ENCODE assay signal across 8 cellular contexts in the genomic region with DNA sequence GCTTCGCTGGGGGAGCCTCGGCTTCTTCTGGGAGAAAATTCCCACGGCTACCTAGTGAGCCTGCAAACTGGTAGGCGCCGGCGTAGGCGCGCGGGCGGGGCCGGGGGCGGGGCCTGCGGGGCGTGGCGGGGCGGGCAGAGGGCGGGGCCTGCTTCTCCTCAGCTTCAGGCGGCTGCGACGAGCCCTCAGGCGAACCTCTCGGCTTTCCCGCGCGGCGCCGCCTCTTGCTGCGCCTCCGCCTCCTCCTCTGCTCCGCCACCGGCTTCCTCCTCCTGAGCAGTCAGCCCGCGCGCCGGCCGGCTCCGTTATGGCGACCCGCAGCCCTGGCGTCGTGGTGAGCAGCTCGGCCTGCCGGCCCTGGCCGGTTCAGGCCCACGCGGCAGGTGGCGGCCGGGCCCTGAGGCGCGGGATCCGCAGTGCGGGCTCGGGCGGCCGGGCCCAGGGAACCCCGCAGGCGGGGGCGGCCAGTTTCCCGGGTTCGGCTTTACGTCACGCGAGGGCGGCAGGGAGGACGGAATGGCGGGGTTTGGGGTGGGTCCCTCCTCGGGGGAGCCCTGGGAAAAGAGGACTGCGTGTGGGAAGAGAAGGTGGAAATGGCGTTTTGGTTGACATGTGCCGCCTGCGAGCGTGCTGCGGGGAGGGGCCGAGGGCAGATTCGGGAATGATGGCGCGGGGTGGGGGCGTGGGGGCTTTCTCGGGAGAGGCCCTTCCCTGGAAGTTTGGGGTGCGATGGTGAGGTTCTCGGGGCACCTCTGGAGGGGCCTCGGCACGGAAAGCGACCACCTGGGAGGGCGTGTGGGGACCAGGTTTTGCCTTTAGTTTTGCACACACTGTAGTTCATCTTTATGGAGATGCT. TPM values are rescaled to one million over a fixed set of nuclear protein-coding genes. Genes with fewer than 3 reads are reported as not detected.
DNase-seq lines count a peak whose midpoint lies in the region; ATAC-seq lines count a peak whose summit lies in the region.

A gene with protein sequence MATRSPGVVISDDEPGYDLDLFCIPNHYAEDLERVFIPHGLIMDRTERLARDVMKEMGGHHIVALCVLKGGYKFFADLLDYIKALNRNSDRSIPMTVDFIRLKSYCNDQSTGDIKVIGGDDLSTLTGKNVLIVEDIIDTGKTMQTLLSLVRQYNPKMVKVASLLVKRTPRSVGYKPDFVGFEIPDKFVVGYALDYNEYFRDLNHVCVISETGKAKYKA (plus strand): TSS at position 161 of the 856 bp plus-strand sequence. CDS start 147 bp downstream, at position 308.

- no peak within 1 kb of the TSS for H2BK5ac ChIP-seq in mesenchymal stem cell (ENCODE audit: low read depth, low read length, poor library complexity, severe bottlenecking)

- peaks cover 40% of the 10 kb centered on the region for H3K27me3 ChIP-seq in BLaER1
- no peaks in the 10 kb centered on the region for H3K27me3 ChIP-seq in mesenchymal stem cell (ENCODE audit: control insufficient read depth in 1 of 2, insufficient read depth in 1 of 2, low read length in 2 of 2)

- H3K9ac ChIP-seq in BLaER1 (peak within 1 kb of the TSS; percentile 82), mesenchymal stem cell (ENCODE audit: low read length) (peak within 1 kb of the TSS; percentile 79)

- H3K4me1 ChIP-seq in BLaER1 = peaks cover 28% of the 10 kb centered on the region
- no peaks in the 10 kb centered on the region for H3K4me1 ChIP-seq in mesenchymal stem cell (ENCODE audit: control insufficient read depth, insufficient read depth, low read depth, low read length)

- H3K36me3 ChIP-seq in BLaER1 = no peaks in the 10 kb centered on the region
- no peaks in the 10 kb centered on the region for H3K36me3 ChIP-seq in mesenchymal stem cell (ENCODE audit: control insufficient read depth in 1 of 2, insufficient read depth in 2 of 2, low read depth in 1 of 2, low read length in 2 of 2)

- no peak within 1 kb of the TSS for H2BK15ac ChIP-seq in mesenchymal stem cell (ENCODE audit: low read depth, poor library complexity, severe bottlenecking)

- under 1% methylated on average over 49 of the region's 85 CpGs for WGBS in mesenchymal stem cell

- H3K9me3 ChIP-seq in BLaER1 (no peaks in the 10 kb centered on the region), mesenchymal stem cell (ENCODE audit: control insufficient read depth, low read length) (no peaks in the 10 kb centered on the region)

- H3K4me2 ChIP-seq in BLaER1 = peak within 1 kb of the TSS; percentile 69
- H3K4me2 ChIP-seq in mesenchymal stem cell (ENCODE audit: low read length, poor library complexity, severe bottlenecking) = peak within 1 kb of the TSS; percentile 77

- CTCF ChIA-PET in activated CD8-positive, alpha-beta memory T cell treated with anti-CD3 and anti-CD28 coated beads for 36 hours (lab: Charles Lee) = interaction anchor here (1.6 kb wide), 1 partner anchor 64 kb away, joined by 3 read pairs; no protein-coding TSS in a partner anchor

- ATAC-seq in GM19324 (IDR thresholded peaks at IDR 0.05; ENCODE audit: low FRiP score, unreplicated experiment) (peak; percentile 90), HG03442 (IDR thresholded peaks at IDR 0.05; ENCODE audit: unreplicated experiment) (peak; percentile 90)

- no peak within 1 kb of the TSS for H3K4ac ChIP-seq in mesenchymal stem cell (ENCODE audit: low read depth in 1 of 2, low read length in 2 of 2)

- no peak within 1 kb of the TSS for H3K14ac ChIP-seq in mesenchymal stem cell (ENCODE audit: low read length in 2 of 2)

- peak within 1 kb of the TSS; percentile 27 for H2BK120ac ChIP-seq in mesenchymal stem cell (ENCODE audit: low read depth, low read length)

- POLR2A ChIA-PET in activated CD8-positive, alpha-beta memory T cell treated with anti-CD3 and anti-CD28 coated beads for 36 hours (lab: Charles Lee) = no interaction called here

- H2AK5ac ChIP-seq in mesenchymal stem cell (ENCODE audit: low read length, severe bottlenecking) = no peak within 1 kb of the TSS

- peaks cover 10% of the 10 kb centered on the region; the same call in 1 of the 2 replicates for H4K20me1 ChIP-seq in BLaER1

- DNase-seq in NCI-H82 (lab: John Stamatoyannopoulos, UW) = peak; percentile 91
- DNase-seq in effector CD8-positive, alpha-beta T cell (lab: John Stamatoyannopoulos, UW) = peak; percentile 54
- DNase-seq in mesenchymal stem cell = peak; percentile 77
- DNase-seq in stimulated activated CD8-positive, alpha-beta memory T cell treated with anti-CD3 and anti-CD28 coated beads, Interleukin-12 subunit alpha, Interleukin-12 subunit beta, amount 100 ng/mL, for 1 hour (ENCODE audit: low read depth) = peak; percentile 48

- H4K8ac ChIP-seq in mesenchymal stem cell (ENCODE audit: low read length) = peak within 1 kb of the TSS; percentile 69

- H2BK12ac ChIP-seq in mesenchymal stem cell (ENCODE audit: low read length in 2 of 2) = no peak within 1 kb of the TSS

- peak within 1 kb of the TSS; percentile 76 for H3K4me3 ChIP-seq in BLaER1
- H3K4me3 ChIP-seq in mesenchymal stem cell (ENCODE audit: insufficient read depth in 1 of 2, low read depth in 1 of 2, low read length in 2 of 2) = peak within 1 kb of the TSS; percentile 76 to 79

- H3K79me1 ChIP-seq in mesenchymal stem cell (replicated peaks; ENCODE audit: low read length, poor library complexity, severe bottlenecking) = no peaks in the 10 kb centered on the region

- peak within 1 kb of the TSS; percentile 81 for H2AFZ ChIP-seq in mesenchymal stem cell (ENCODE audit: low read depth, low read length)

- no peak within 1 kb of the TSS for H4K91ac ChIP-seq in mesenchymal stem cell (ENCODE audit: low read length)

- no peak within 1 kb of the TSS for H3K23ac ChIP-seq in mesenchymal stem cell (ENCODE audit: low read length in 2 of 2)

- H3K27ac ChIP-seq in BLaER1 (peak within 1 kb of the TSS; percentile 83), mesenchymal stem cell (ENCODE audit: low read length, poor library complexity, severe bottlenecking) (no peak within 1 kb of the TSS)

- H3K18ac ChIP-seq in mesenchymal stem cell (ENCODE audit: low read depth in 1 of 2, low read length in 2 of 2) = peak within 1 kb of the TSS in 1 of 2 experiments; percentile 72

RNA-seq across cellular contexts. Expression of the gene that starts here (rescaled TPM):
- total RNA-seq in activated CD8-positive, alpha-beta memory T cell treated with anti-CD3 and anti-CD28 coated beads for 36 hours = 100 to 1,000 TPM in 1 of 2 experiments, 10 to 100 TPM in 1; 98.0 to 104 TPM
- 21.5 TPM for polyA plus RNA-seq in mesenchymal stem cell (2013, experiment 1 of 2)
- 21.4 TPM for polyA plus RNA-seq in mesenchymal stem cell (2013, experiment 2 of 2)
